In the genomic region with DNA sequence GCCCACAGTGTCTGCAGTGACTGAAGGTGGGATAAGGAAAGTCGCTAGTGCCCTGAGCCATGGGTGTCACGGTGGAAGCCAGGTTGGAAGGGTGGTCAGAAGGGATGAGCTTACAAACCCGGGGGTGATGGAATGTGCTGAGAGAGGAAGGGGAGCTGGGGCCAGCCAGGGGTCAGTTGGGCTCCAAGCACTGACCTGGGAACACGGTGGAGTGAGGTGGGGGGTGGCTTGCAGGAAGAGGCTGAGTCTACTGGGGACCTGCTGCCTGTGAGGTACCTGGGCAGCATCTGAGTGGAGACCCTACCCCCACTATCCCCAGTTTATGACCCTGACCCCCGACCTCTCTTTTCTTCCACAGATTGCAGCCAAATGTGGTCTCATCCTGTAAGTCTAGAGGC, we compare ENCODE assay signal across 17 cellular contexts. TPM values are rescaled to one million over a fixed set of nuclear protein-coding genes. Genes with fewer than 3 reads are reported as not detected.
"Had no signal": no experiment of that assay in that cellular context is flagged by ENCODE, and none has a peak within 500 bp of the region (broad histone marks: within the 10 kb centered on the region; RNA-seq: fewer than 3 reads in every experiment).

No MANE protein-coding gene starts in this region.

- H3K4me1 ChIP-seq: pancreas had no signal

- H3K36me3 Mint-ChIP-seq: activated naive CD4-positive, alpha-beta T cell treated with anti-CD3 and anti-CD28 coated beads, Interleukin-2, amount 10 ng/mL, durations not matched to agents 7 days and 5 days had no signal

- H3K9me3 ChIP-seq: body of pancreas, gastroesophageal sphincter, mucosa of descending colon, pancreas, uterus had no signal

- DNase-seq: activated CD4-positive, alpha-beta T cell treated with anti-CD3 and anti-CD28 coated beads, Interleukin-2, amount 10 ng/mL, durations not matched to agents 7 days and 5 days; activated CD4-positive, CD25-positive, alpha-beta regulatory T cell; activated naive CD4-positive, alpha-beta T cell treated with anti-CD3 and anti-CD28 coated beads, Interleukin-2, amount 10 ng/mL, durations not matched to agents 7 days and 5 days; activated T-cell treated with anti-CD3 and anti-CD28 coated beads for 4 hours; body of pancreas; effector memory CD4-positive, alpha-beta T cell; stimulated activated CD4-positive, alpha-beta T cell treated with anti-CD3 and anti-CD28 coated beads, Interleukin-4, amount 100 ng/mL, for 4 hours; uterus had no signal

- H3K4me3 Mint-ChIP-seq: activated CD4-positive, alpha-beta T cell treated with anti-CD3 and anti-CD28 coated beads, Interleukin-2, amount 10 ng/mL, durations not matched to agents 7 days and 5 days; activated naive CD4-positive, alpha-beta T cell treated with anti-CD3 and anti-CD28 coated beads, Interleukin-2, amount 10 ng/mL, durations not matched to agents 7 days and 5 days; activated T-helper 17 cell treated with anti-CD3 and anti-CD28 coated beads, Interleukin-2, amount 50 U/mL, for 72 hours; central memory CD8-positive, alpha-beta T cell; natural killer cell treated with Interleukin-12 subunit alpha and Interleukin-12 subunit beta and Interleukin-15 and Interleukin-18, amount 100 ng/mL, for 72 hours; T-helper 1 cell treated with Interleukin-12 subunit alpha and Interleukin-12 subunit beta and Interleukin-4 antibody, amounts not matched to agents 30 μg/mL and 1 μg/mL, for 36 hours had no signal

- H3K27ac Mint-ChIP-seq: activated CD4-positive, alpha-beta T cell treated with anti-CD3 and anti-CD28 coated beads, Interleukin-2, amount 10 ng/mL, durations not matched to agents 7 days and 5 days; activated naive CD4-positive, alpha-beta T cell treated with anti-CD3 and anti-CD28 coated beads, Interleukin-2, amount 10 ng/mL, durations not matched to agents 7 days and 5 days; activated T-helper 17 cell treated with anti-CD3 and anti-CD28 coated beads, Interleukin-2, amount 50 U/mL, for 72 hours; natural killer cell treated with Interleukin-12 subunit alpha and Interleukin-12 subunit beta and Interleukin-15 and Interleukin-18, amount 100 ng/mL, for 72 hours; T-helper 1 cell treated with Interleukin-12 subunit alpha and Interleukin-12 subunit beta and Interleukin-4 antibody, amounts not matched to agents 30 μg/mL and 1 μg/mL, for 36 hours had no signal

- H3K9me3 Mint-ChIP-seq: activated CD4-positive, alpha-beta T cell treated with anti-CD3 and anti-CD28 coated beads, Interleukin-2, amount 10 ng/mL, durations not matched to agents 7 days and 5 days; activated naive CD4-positive, alpha-beta T cell treated with anti-CD3 and anti-CD28 coated beads, Interleukin-2, amount 10 ng/mL, durations not matched to agents 7 days and 5 days; activated T-helper 17 cell treated with anti-CD3 and anti-CD28 coated beads, Interleukin-2, amount 50 U/mL, for 72 hours; central memory CD8-positive, alpha-beta T cell; natural killer cell treated with Interleukin-12 subunit alpha and Interleukin-12 subunit beta and Interleukin-15 and Interleukin-18, amount 100 ng/mL, for 72 hours had no signal

- ATAC-seq: activated T-helper 17 cell treated with anti-CD3 and anti-CD28 coated beads, Interleukin-2, amount 50 U/mL, for 72 hours; body of pancreas; gastroesophageal sphincter; pancreas had no signal

- H3K36me3 ChIP-seq: gastroesophageal sphincter, pancreas, uterus had no signal

- H3K27me3 ChIP-seq: uterus had no signal

- H3K27ac ChIP-seq: body of pancreas, gastroesophageal sphincter, pancreas, uterus had no signal

- H3K4me3 ChIP-seq: body of pancreas, gastroesophageal sphincter, lung, mucosa of descending colon, pancreas, uterus had no signal

RNA-seq across cellular contexts. Expression of gene TMEM92, which starts 3.1 kb away (rescaled TPM):
- total RNA-seq: activated CD4-positive, alpha-beta T cell treated with anti-CD3 and anti-CD28 coated beads, Interleukin-2, amount 10 ng/mL, durations not matched to agents 7 days and 5 days; activated CD8-positive, alpha-beta memory T cell treated with anti-CD3 and anti-CD28 coated beads for 36 hours; body of pancreas; natural killer cell treated with Interleukin-12 subunit alpha and Interleukin-12 subunit beta and Interleukin-15 and Interleukin-18, amount 100 ng/mL, for 72 hours had no signal
